1 cellular context compared by ENCODE assay signal in the genomic region with DNA sequence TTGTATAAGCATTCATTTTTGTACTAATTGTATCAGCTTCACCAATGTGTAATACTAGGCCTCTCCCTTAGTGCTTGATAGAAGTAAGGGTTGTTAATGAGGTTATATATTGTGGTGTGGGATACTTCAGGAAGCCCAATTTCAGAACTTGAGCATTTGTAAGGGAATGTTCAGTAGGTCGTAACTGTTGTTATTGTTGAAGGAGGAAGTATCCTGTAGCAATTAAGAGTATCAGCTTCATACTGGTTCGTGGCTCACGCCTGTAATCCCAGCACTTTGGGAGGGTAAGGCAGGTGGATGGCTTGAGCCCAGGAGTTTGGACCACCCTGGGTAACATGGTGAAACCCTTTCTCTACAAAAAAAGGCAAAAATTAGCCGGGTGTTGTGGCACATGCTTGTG.
TF ChIP-seq lines count a peak whose summit lies in the region.

No MANE protein-coding gene starts in this region.

TF ChIP-seq in IMR-90, 13 proteins besides CTCF, POLR2A, EP300 and RAD21:
- TF ChIP-seq SMC3 (IDR thresholded peaks at IDR 0.05; ENCODE audit: low read depth, low read length) (no peak), CEBPB (IDR thresholded peaks at IDR 0.05; ENCODE audit: low read depth, low read length) (no peak), BHLHE40 (IDR thresholded peaks at IDR 0.05; ENCODE audit: low read depth, low read length) (no peak), MAZ (IDR thresholded peaks at IDR 0.05; ENCODE audit: borderline replicate concordance, low read depth, low read length) (no peak), RCOR1 (IDR thresholded peaks at IDR 0.05; ENCODE audit: insufficient replicate concordance, low read length) (no peak), MAFK (IDR thresholded peaks at IDR 0.05; ENCODE audit: low read depth, low read length) (no peak), RFX5 (IDR thresholded peaks at IDR 0.05; ENCODE audit: low read depth, low read length) (no peak), CHD1 (IDR thresholded peaks at IDR 0.05; ENCODE audit: low read depth, low read length) (no peak), NFE2L2 (IDR thresholded peaks at IDR 0.05; ENCODE audit: low read depth, low read length) (no peak), MXI1 (IDR thresholded peaks at IDR 0.05; ENCODE audit: borderline replicate concordance, low read depth, low read length) (no peak), FOS (IDR thresholded peaks at IDR 0.05; ENCODE audit: low read depth, low read length) (no peak)
- TF ChIP-seq, protein P1, sequence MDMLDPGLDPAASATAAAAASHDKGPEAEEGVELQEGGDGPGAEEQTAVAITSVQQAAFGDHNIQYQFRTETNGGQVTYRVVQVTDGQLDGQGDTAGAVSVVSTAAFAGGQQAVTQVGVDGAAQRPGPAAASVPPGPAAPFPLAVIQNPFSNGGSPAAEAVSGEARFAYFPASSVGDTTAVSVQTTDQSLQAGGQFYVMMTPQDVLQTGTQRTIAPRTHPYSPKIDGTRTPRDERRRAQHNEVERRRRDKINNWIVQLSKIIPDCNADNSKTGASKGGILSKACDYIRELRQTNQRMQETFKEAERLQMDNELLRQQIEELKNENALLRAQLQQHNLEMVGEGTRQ (IDR thresholded peaks at IDR 0.05; ENCODE audit: low read depth, low read length): no peak
- TF ChIP-seq, protein P2, sequence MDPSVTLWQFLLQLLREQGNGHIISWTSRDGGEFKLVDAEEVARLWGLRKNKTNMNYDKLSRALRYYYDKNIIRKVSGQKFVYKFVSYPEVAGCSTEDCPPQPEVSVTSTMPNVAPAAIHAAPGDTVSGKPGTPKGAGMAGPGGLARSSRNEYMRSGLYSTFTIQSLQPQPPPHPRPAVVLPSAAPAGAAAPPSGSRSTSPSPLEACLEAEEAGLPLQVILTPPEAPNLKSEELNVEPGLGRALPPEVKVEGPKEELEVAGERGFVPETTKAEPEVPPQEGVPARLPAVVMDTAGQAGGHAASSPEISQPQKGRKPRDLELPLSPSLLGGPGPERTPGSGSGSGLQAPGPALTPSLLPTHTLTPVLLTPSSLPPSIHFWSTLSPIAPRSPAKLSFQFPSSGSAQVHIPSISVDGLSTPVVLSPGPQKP (IDR thresholded peaks at IDR 0.05; ENCODE audit: borderline replicate concordance, low read depth, low read length): no peak
